17 cellular contexts compared by ENCODE assay signal in the genomic region with DNA sequence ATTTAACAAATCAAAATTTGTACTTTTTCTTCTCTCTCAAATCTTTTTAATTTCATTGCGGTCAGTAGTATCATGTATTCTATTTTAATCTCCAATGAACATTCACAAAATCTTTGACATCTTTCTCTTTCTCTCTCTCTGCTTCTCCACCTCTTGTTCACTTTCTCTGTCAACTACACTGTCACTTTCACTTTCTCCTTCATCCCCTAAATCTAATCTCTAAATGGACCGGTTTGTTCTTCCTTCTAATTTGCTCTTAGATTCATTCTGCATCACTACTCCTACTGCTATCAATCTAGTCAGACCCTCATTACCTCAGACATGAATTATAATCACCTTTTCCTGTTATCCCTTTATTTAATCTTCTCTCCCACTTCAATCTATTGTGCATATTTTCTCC. TPM values are rescaled to one million over a fixed set of nuclear protein-coding genes. Genes with fewer than 3 reads are reported as not detected.
A peak's percentile ranks its signal among the peaks of the same experiment; 100 is the strongest.
DNase-seq lines count a peak whose midpoint lies in the region; ATAC-seq and TF ChIP-seq lines count a peak whose summit lies in the region.
"Had no signal": no experiment of that assay in that cellular context is flagged by ENCODE, and none has a peak within 500 bp of the region (broad histone marks: within the 10 kb centered on the region; RNA-seq: fewer than 3 reads in every experiment).

No MANE protein-coding gene starts in this region.

- no peaks in the 10 kb centered on the region for H3K79me2 ChIP-seq in Loucy (ENCODE audit: insufficient read depth, low read length)

- CTCF ChIA-PET in activated CD4-positive, alpha-beta memory T cell treated with anti-CD3 and anti-CD28 coated beads, Interleukin-2, amount 10 ng/mL, durations not matched to agents 7 days and 5 days (lab: Charles Lee) = no interaction called here

- peak; percentile 55 for ATAC-seq in GM21529 (IDR thresholded peaks at IDR 0.05; ENCODE audit: unreplicated experiment)
- ATAC-seq: left ventricle myocardium superior had no signal

- no peaks in the 10 kb centered on the region for H3K36me3 ChIP-seq in Loucy (ENCODE audit: insufficient read depth, low read length)
- H3K36me3 ChIP-seq: cardiac muscle cell, tibial nerve had no signal

- peaks cover 8% of the 10 kb centered on the region for H3K4me1 Mint-ChIP-seq in activated CD4-positive, alpha-beta memory T cell treated with anti-CD3 and anti-CD28 coated beads, Interleukin-2, amount 10 ng/mL, durations not matched to agents 7 days and 5 days

- no peaks in the 10 kb centered on the region for H3K9me2 ChIP-seq in Loucy (replicated peaks; ENCODE audit: low read depth, low read length)

- H3K4me3 ChIP-seq in GM12865 (ENCODE audit: low read depth, low read length) = peak overlapping the region; percentile 35; the same call in 1 of the 2 replicates
- H3K4me3 ChIP-seq in Loucy (ENCODE audit: low read length, poor library complexity, severe bottlenecking) = peak overlapping the region; percentile 55
- H3K4me3 ChIP-seq: cardiac muscle cell, smooth muscle cell, tibial nerve had no signal

- H3K9me3 Mint-ChIP-seq in activated CD4-positive, alpha-beta memory T cell treated with anti-CD3 and anti-CD28 coated beads, Interleukin-2, amount 10 ng/mL, durations not matched to agents 7 days and 5 days = no peaks in the 10 kb centered on the region

- H3K9me3 ChIP-seq in Loucy (ENCODE audit: insufficient read depth, low read depth, low read length) = no peaks in the 10 kb centered on the region
- H3K9me3 ChIP-seq: Caco-2, tibial nerve had no signal

- TF ChIP-seq CTCF in GM12865 (IDR thresholded peaks at IDR 0.05; ENCODE audit: insufficient read depth, low read depth, low read length, missing control alignments) (no peak), Loucy (conservative IDR thresholded peaks at IDR 0.05; ENCODE audit: low read length) (no peak)

- no peaks in the 10 kb centered on the region for H3F3A ChIP-seq in Loucy (ENCODE audit: low read depth)

- no peak overlapping the region for H3K27ac Mint-ChIP-seq in activated CD4-positive, alpha-beta memory T cell treated with anti-CD3 and anti-CD28 coated beads, Interleukin-2, amount 10 ng/mL, durations not matched to agents 7 days and 5 days

- H3K9ac ChIP-seq in Loucy (ENCODE audit: low read depth, low read length, poor library complexity, severe bottlenecking) = peak overlapping the region; percentile 2

- POLR2A ChIA-PET in activated CD4-positive, alpha-beta memory T cell treated with anti-CD3 and anti-CD28 coated beads, Interleukin-2, amount 10 ng/mL, durations not matched to agents 7 days and 5 days (lab: Charles Lee) = no interaction called here

- peak overlapping the region; percentile 63 for H3K4me2 ChIP-seq in Loucy (ENCODE audit: low read depth, low read length, poor library complexity, severe bottlenecking)
- H3K4me2 ChIP-seq: smooth muscle cell had no signal

- peaks cover 22% of the 10 kb centered on the region for H3K4me1 ChIP-seq in Loucy (ENCODE audit: insufficient read depth, low read length, poor library complexity, severe bottlenecking)
- H3K4me1 ChIP-seq: Caco-2, tibial nerve had no signal

- H3K27me3 Mint-ChIP-seq in activated CD4-positive, alpha-beta memory T cell treated with anti-CD3 and anti-CD28 coated beads, Interleukin-2, amount 10 ng/mL, durations not matched to agents 7 days and 5 days = peaks cover 3% of the 10 kb centered on the region

- peak overlapping the region; percentile 75 for H2AFZ ChIP-seq in Loucy (ENCODE audit: low read length)

- no peaks in the 10 kb centered on the region for H3K36me3 Mint-ChIP-seq in activated CD4-positive, alpha-beta memory T cell treated with anti-CD3 and anti-CD28 coated beads, Interleukin-2, amount 10 ng/mL, durations not matched to agents 7 days and 5 days (ENCODE audit: low read depth)

- no peaks in the 10 kb centered on the region for H3K27me3 ChIP-seq in Loucy (ENCODE audit: insufficient read depth, low read length, poor library complexity, severe bottlenecking)
- H3K27me3 ChIP-seq: cardiac muscle cell, tibial nerve had no signal

- DNase-seq in GM12865 (ENCODE audit: low read depth) (peak; percentile 22), medulla oblongata (ENCODE audit: extremely low spot score) (peak; percentile 27), DMS79 treated with DMSO at 0.1 percent for 48 hours (lab: John Stamatoyannopoulos, UW) (no peak), NCI-H1694 treated with DMSO at 0.1 percent for 48 hours (lab: John Stamatoyannopoulos, UW) (no peak), inferior parietal cortex (ENCODE audit: extremely low spot score) (no peak)
- no peak for DNase-seq in activated CD4-positive, alpha-beta memory T cell treated with anti-CD3 and anti-CD28 coated beads, Interleukin-2, amount 10 ng/mL, durations not matched to agents 7 days and 5 days
- DNase-seq: activated CD4-positive, alpha-beta T cell treated with anti-CD3 and anti-CD28 coated beads for 4 hours; activated gamma-delta T cell treated with Interleukin-2 at 50 U/mL for 16 hours; Caco-2; left ventricle myocardium superior; nucleus accumbens had no signal

- no peaks in the 10 kb centered on the region for H4K20me1 ChIP-seq in Loucy (ENCODE audit: insufficient read depth, low read length, poor library complexity, severe bottlenecking)

- H3K4me3 Mint-ChIP-seq in activated CD4-positive, alpha-beta memory T cell treated with anti-CD3 and anti-CD28 coated beads, Interleukin-2, amount 10 ng/mL, durations not matched to agents 7 days and 5 days = no peak overlapping the region

RNA-seq across cellular contexts. Expression of a gene that starts 18.6 kb away (rescaled TPM):
- not detected for total RNA-seq in activated CD4-positive, alpha-beta memory T cell treated with anti-CD3 and anti-CD28 coated beads, Interleukin-2, amount 10 ng/mL, durations not matched to agents 7 days and 5 days
- total RNA-seq: Caco-2, cardiac muscle cell, endothelial cell of umbilical vein, left ventricle myocardium superior, smooth muscle cell had no signal

RNA-seq across cellular contexts. Expression of a gene that starts 53.8 kb away (rescaled TPM):
- total RNA-seq in activated CD4-positive, alpha-beta memory T cell treated with anti-CD3 and anti-CD28 coated beads, Interleukin-2, amount 10 ng/mL, durations not matched to agents 7 days and 5 days = under 1 TPM; 0.50 to 0.53 TPM
- total RNA-seq: cardiac muscle cell had no signal

Comparison
In these comparisons a context has a peak if more than half of its experiments do, and no peak if none do; other contexts are left out.
1. DNase-seq: peak in GM12865 (single experiment) and medulla oblongata (single experiment); none in DMS79 treated with DMSO at 0.1 percent for 48 hours (single experiment), NCI-H1694 treated with DMSO at 0.1 percent for 48 hours (single experiment), inferior parietal cortex (single experiment) and activated CD4-positive, alpha-beta memory T cell treated with anti-CD3 and anti-CD28 coated beads, Interleukin-2, amount 10 ng/mL, durations not matched to agents 7 days and 5 days (single experiment).